Comparison of ENCODE assay signal across 26 cellular contexts in genomic region chr4:80235451-80235850, GRCh38. TPM values are rescaled to one million over a fixed set of nuclear protein-coding genes. Genes with fewer than 3 reads are reported as not detected.
DNase-seq lines count a peak whose midpoint lies in the region; ATAC-seq, FAIRE-seq and TF ChIP-seq lines count a peak whose summit lies in the region.
"Had no signal": no experiment of that assay in that cellular context is flagged by ENCODE, and none has a peak within 500 bp of the region (broad histone marks: within the 10 kb centered on the region; RNA-seq: fewer than 3 reads in every experiment).

No MANE protein-coding gene starts in this region.

- POLR2A ChIA-PET in endothelial cell of umbilical vein (lab: Charles Lee), result no interaction called here

- no peak for TF ChIP-seq POLR2A in endothelial cell of umbilical vein (IDR thresholded peaks at IDR 0.05; ENCODE audit: low read depth, low read length)

- H2AFZ ChIP-seq in endothelial cell of umbilical vein (ENCODE audit: low read depth, low read length), result no peak overlapping the region
- no peak overlapping the region for H2AFZ ChIP-seq in osteoblast (ENCODE audit: low read length)

- no peaks in the 10 kb centered on the region for H3K79me2 ChIP-seq in endothelial cell of umbilical vein (ENCODE audit: control insufficient read depth, insufficient read depth, low read length)
- H3K79me2 ChIP-seq in osteoblast (ENCODE audit: insufficient read depth, low read length), result peaks cover 23% of the 10 kb centered on the region

- H3K4me3 ChIP-seq in RWPE2 (ENCODE audit: severe bottlenecking) (no peak overlapping the region), endothelial cell of umbilical vein (replicated peaks in 1 of 3; ENCODE audit: insufficient read depth in 1 of 3, low read depth in 1 of 3, low read length in 3 of 3) (no peak overlapping the region), osteoblast (ENCODE audit: insufficient read depth, low read length) (no peak overlapping the region)
- H3K4me3 ChIP-seq: colonic mucosa, lung, Peyer's patch, SJCRH30, smooth muscle cell, thoracic aorta had no signal

- CTCF ChIA-PET in endothelial cell of umbilical vein (lab: Charles Lee), result interaction anchor here (0.9 to 2.8 kb wide), 3 partner anchors 15 to 100 kb away, joined by 3 to 19 read pairs (median 4); partner anchors contain the start of genes CFAP299 and FGF5

- H3K27ac Mint-ChIP-seq in glutamatergic neuron (ENCODE audit: unreplicated experiment), result no peak overlapping the region
- H3K27ac Mint-ChIP-seq: activated CD4-positive, alpha-beta T cell treated with anti-CD3 and anti-CD28 coated beads, Interleukin-2, amount 10 ng/mL, durations not matched to agents 24 days and 14 days; activated naive CD4-positive, alpha-beta T cell treated with anti-CD3 and anti-CD28 coated beads, Interleukin-2, amount 50 U/mL, for 72 hours; activated T-helper 17 cell treated with anti-CD3 and anti-CD28 coated beads, Interleukin-2, amount 50 U/mL, for 72 hours; stimulated activated naive B cell treated with anti-CD40 and anti-IgM and Interleukin-4, amounts not matched to agents 10 μg/mL and 1 μg/mL and 100 μg/mL, for 72 hours had no signal

- no peaks in the 10 kb centered on the region for H3K9me3 Mint-ChIP-seq in glutamatergic neuron (ENCODE audit: unreplicated experiment)
- H3K9me3 Mint-ChIP-seq: activated CD4-positive, alpha-beta T cell treated with anti-CD3 and anti-CD28 coated beads, Interleukin-2, amount 10 ng/mL, durations not matched to agents 24 days and 14 days; activated naive CD4-positive, alpha-beta T cell treated with anti-CD3 and anti-CD28 coated beads, Interleukin-2, amount 50 U/mL, for 72 hours; activated T-helper 17 cell treated with anti-CD3 and anti-CD28 coated beads, Interleukin-2, amount 50 U/mL, for 72 hours; stimulated activated naive B cell treated with anti-CD40 and anti-IgM and Interleukin-4, amounts not matched to agents 10 μg/mL and 1 μg/mL and 100 μg/mL, for 72 hours had no signal

- FAIRE-seq in G401.6 (lab: Jason Lieb, UNC) (peak; percentile 88), endothelial cell of umbilical vein (lab: Jason Lieb, UNC) (no peak)
- FAIRE-seq: endometrium had no signal

- no peaks in the 10 kb centered on the region for H3K9me1 ChIP-seq in endothelial cell of umbilical vein (replicated peaks; ENCODE audit: control insufficient read depth, extremely low read depth, insufficient read depth, low read length)

- H3K4me3 Mint-ChIP-seq in glutamatergic neuron (ENCODE audit: unreplicated experiment), result no peak overlapping the region
- H3K4me3 Mint-ChIP-seq: activated CD4-positive, alpha-beta T cell treated with anti-CD3 and anti-CD28 coated beads, Interleukin-2, amount 10 ng/mL, durations not matched to agents 24 days and 14 days; activated T-helper 17 cell treated with anti-CD3 and anti-CD28 coated beads, Interleukin-2, amount 50 U/mL, for 72 hours; stimulated activated naive B cell treated with anti-CD40 and anti-IgM and Interleukin-4, amounts not matched to agents 10 μg/mL and 1 μg/mL and 100 μg/mL, for 72 hours had no signal

- peaks cover 3% of the 10 kb centered on the region for H3K27me3 Mint-ChIP-seq in glutamatergic neuron (ENCODE audit: unreplicated experiment)

- H3K9me3 ChIP-seq in RWPE2 (ENCODE audit: severe bottlenecking) (no peaks in the 10 kb centered on the region), endothelial cell of umbilical vein (replicated peaks; ENCODE audit: control insufficient read depth, insufficient read depth, low read length) (no peaks in the 10 kb centered on the region), osteoblast (ENCODE audit: low read depth, low read length) (no peaks in the 10 kb centered on the region)
- H3K9me3 ChIP-seq: colonic mucosa, Peyer's patch, SJCRH30, thoracic aorta had no signal

- no peaks in the 10 kb centered on the region for H3K4me1 Mint-ChIP-seq in glutamatergic neuron (ENCODE audit: low read depth, unreplicated experiment)
- H3K4me1 Mint-ChIP-seq: activated CD4-positive, alpha-beta T cell treated with anti-CD3 and anti-CD28 coated beads, Interleukin-2, amount 10 ng/mL, durations not matched to agents 24 days and 14 days; activated T-helper 17 cell treated with anti-CD3 and anti-CD28 coated beads, Interleukin-2, amount 50 U/mL, for 72 hours had no signal

- H3K4me2 ChIP-seq in endothelial cell of umbilical vein (ENCODE audit: insufficient read depth, low read length) (no peak overlapping the region), osteoblast (ENCODE audit: insufficient read depth, low read length) (peak overlapping the region; percentile 72)
- H3K4me2 ChIP-seq: smooth muscle cell had no signal

- no TSS peak for BruUV-seq in endothelial cell of umbilical vein (replicated peaks; lab: Mats Ljungman, UMichigan)

- H3K36me3 ChIP-seq in RWPE2 (ENCODE audit: low read depth) (no peaks in the 10 kb centered on the region), endothelial cell of umbilical vein (ENCODE audit: control insufficient read depth in 2 of 2, extremely low read depth in 1 of 2, insufficient read depth in 2 of 2, low read length in 2 of 2) (no peaks in the 10 kb centered on the region), osteoblast (ENCODE audit: insufficient read depth, low read length) (no peaks in the 10 kb centered on the region)
- H3K36me3 ChIP-seq: colonic mucosa, Peyer's patch, SJCRH30, thoracic aorta had no signal

- intact Hi-C loops in endothelial cell of umbilical vein (cut with micrococcal nuclease), result loop anchor here (5.0 kb wide), 1 partner anchor 72 kb away; no protein-coding TSS in a partner anchor

- no peaks in the 10 kb centered on the region for H3K36me3 Mint-ChIP-seq in glutamatergic neuron (ENCODE audit: unreplicated experiment)
- H3K36me3 Mint-ChIP-seq: activated naive CD4-positive, alpha-beta T cell treated with anti-CD3 and anti-CD28 coated beads, Interleukin-2, amount 50 U/mL, for 72 hours; stimulated activated naive B cell treated with anti-CD40 and anti-IgM and Interleukin-4, amounts not matched to agents 10 μg/mL and 1 μg/mL and 100 μg/mL, for 72 hours had no signal

- H4K20me1 ChIP-seq in endothelial cell of umbilical vein (replicated peaks; ENCODE audit: control insufficient read depth, extremely low read depth, insufficient read depth, low read length) (no peaks in the 10 kb centered on the region), osteoblast (ENCODE audit: insufficient read depth, low read length) (no peaks in the 10 kb centered on the region)

- H3K27ac ChIP-seq in RWPE2 (ENCODE audit: poor library complexity, severe bottlenecking) (peak overlapping the region; percentile 90), endothelial cell of umbilical vein (ENCODE audit: insufficient read depth, low read depth, low read length) (peak overlapping the region; percentile 67), osteoblast (ENCODE audit: low read depth, low read length) (peak overlapping the region; percentile 95)
- H3K27ac ChIP-seq: colonic mucosa, foreskin keratinocyte, Peyer's patch, SJCRH30, thoracic aorta had no signal

- dilution Hi-C loops in endothelial cell of umbilical vein (cut with MboI; ENCODE audit: extremely low pct_ligation_motif_present, low sequenced_read_pairs), result no loop called here

- no peaks in the 10 kb centered on the region for H3K27me3 ChIP-seq in RWPE2 (ENCODE audit: insufficient read depth, poor library complexity, severe bottlenecking)
- H3K27me3 ChIP-seq in endothelial cell of umbilical vein (ENCODE audit: control insufficient read depth in 2 of 2, insufficient read depth in 2 of 2, low read length in 2 of 2), result no peaks in the 10 kb centered on the region
- H3K27me3 ChIP-seq in osteoblast (ENCODE audit: insufficient read depth, low read length), result no peaks in the 10 kb centered on the region
- H3K27me3 ChIP-seq: colonic mucosa, foreskin keratinocyte, Peyer's patch, SJCRH30 had no signal

- TF ChIP-seq CTCF in RWPE2 (IDR thresholded peaks at IDR 0.05; ENCODE audit: poor library complexity, severe bottlenecking), result no peak
- TF ChIP-seq CTCF in endothelial cell of umbilical vein (IDR thresholded peaks at IDR 0.05; ENCODE audit: extremely low read depth in 1 of 2, insufficient read depth in 1 of 2, low read depth in 1 of 2, low read length in 2 of 2), result no peak
- TF ChIP-seq CTCF in osteoblast (IDR thresholded peaks at IDR 0.05; ENCODE audit: extremely low read depth, low read depth, low read length), result no peak
- no peak for TF ChIP-seq CTCF in glutamatergic neuron (IDR thresholded peaks at IDR 0.05; ENCODE audit: partially characterized antibody, unreplicated experiment)

- H3K4me1 ChIP-seq in RWPE2 (ENCODE audit: insufficient read depth, poor library complexity, severe bottlenecking) (peaks cover 66% of the 10 kb centered on the region), endothelial cell of umbilical vein (ENCODE audit: control insufficient read depth, extremely low read depth, insufficient read depth, low read length) (peaks cover 37% of the 10 kb centered on the region), osteoblast (ENCODE audit: insufficient read depth, low read length) (peaks cover 68% of the 10 kb centered on the region)
- H3K4me1 ChIP-seq: colonic mucosa, Peyer's patch, SJCRH30 had no signal

- no peak overlapping the region for H3K9ac ChIP-seq in endothelial cell of umbilical vein (replicated peaks; ENCODE audit: extremely low read depth, insufficient read depth, low read length)

- no peak for DNase-seq in RWPE2 (ENCODE audit: low spot score)
- no peak for DNase-seq in endothelial cell of umbilical vein (ENCODE audit: low read depth, low spot score)
- no peak for DNase-seq in osteoblast (ENCODE audit: insufficient read length, low spot score, missing footprints)
- no peak for DNase-seq in glutamatergic neuron
- DNase-seq in C1 segment of cervical spinal cord (lab: John Stamatoyannopoulos, UW), result no peak
- DNase-seq in NAMALWA (ENCODE audit: low spot score), result no peak
- DNase-seq: activated CD4-positive, alpha-beta T cell treated with anti-CD3 and anti-CD28 coated beads, Interleukin-2, amount 10 ng/mL, durations not matched to agents 24 days and 14 days; colonic mucosa; DMS79; hippocampal formation; islet precursor cell; NCI-H1417 treated with DMSO at 0.1 percent for 48 hours; NCI-H2107; NCI-H510A; Peyer's patch; SJCRH30; stimulated activated naive B cell treated with anti-CD40 and anti-IgM and Interleukin-4, amounts not matched to agents 10 μg/mL and 1 μg/mL and 100 μg/mL, for 72 hours; T-helper 2 cell had no signal

- ATAC-seq in RWPE2 (ENCODE audit: low read depth), result peak; percentile 59
- ATAC-seq: activated naive CD4-positive, alpha-beta T cell treated with anti-CD3 and anti-CD28 coated beads, Interleukin-2, amount 50 U/mL, for 72 hours; activated T-helper 17 cell treated with anti-CD3 and anti-CD28 coated beads, Interleukin-2, amount 50 U/mL, for 72 hours; foreskin keratinocyte; stimulated activated naive B cell treated with anti-CD40 and anti-IgM and Interleukin-4, amounts not matched to agents 10 μg/mL and 1 μg/mL and 100 μg/mL, for 72 hours had no signal

RNA-seq across cellular contexts. Expression of gene FGF5, which starts 31.0 kb away (rescaled TPM):
- 0.13 and 1.7 TPM in 2 replicates for total RNA-seq in endothelial cell of umbilical vein
- polyA plus RNA-seq in endothelial cell of umbilical vein, result 0.37 and 0.73 TPM in 2 replicates
- 0.37 and 0.75 TPM in 2 replicates for polyA plus RNA-seq in endothelial cell of umbilical vein (2011; cell fraction: cytosol; rRNA removed)
- polyA plus RNA-seq in endothelial cell of umbilical vein (2011; cell fraction: nucleus; rRNA removed), result 0.84 and 1.0 TPM in 2 replicates
- polyA plus RNA-seq in endothelial cell of umbilical vein (2012), result 6.9 and 8.4 TPM in 2 replicates
- polyA minus RNA-seq in endothelial cell of umbilical vein, result 0.73 and 2.3 TPM in 2 replicates
- polyA minus RNA-seq in endothelial cell of umbilical vein (2011; cell fraction: cytosol; rRNA and poly(A)+ RNA removed), result not detected
- polyA minus RNA-seq in endothelial cell of umbilical vein (2011; cell fraction: nucleus; rRNA and poly(A)+ RNA removed), result 2.5 and 4.5 TPM in 2 replicates
- total RNA-seq in osteoblast, result 7.7 and 10.5 TPM in 2 replicates
- not detected for total RNA-seq in glutamatergic neuron (ENCODE audit: unreplicated experiment)
- total RNA-seq: activated CD4-positive, alpha-beta T cell treated with anti-CD3 and anti-CD28 coated beads, Interleukin-2, amount 10 ng/mL, durations not matched to agents 24 days and 14 days; activated naive CD4-positive, alpha-beta T cell treated with anti-CD3 and anti-CD28 coated beads, Interleukin-2, amount 50 U/mL, for 72 hours; activated T-helper 17 cell treated with anti-CD3 and anti-CD28 coated beads, Interleukin-2, amount 50 U/mL, for 72 hours; Peyer's patch; smooth muscle cell; thoracic aorta had no signal
- polyA plus RNA-seq: lung, smooth muscle cell had no signal

RNA-seq across cellular contexts. Expression of gene PRDM8, which starts 38.1 kb away (rescaled TPM):
- total RNA-seq in endothelial cell of umbilical vein, result 0.42 and 0.82 TPM in 2 replicates
- 0.28 and 0.67 TPM in 2 replicates for polyA plus RNA-seq in endothelial cell of umbilical vein
- polyA plus RNA-seq in endothelial cell of umbilical vein (2011; cell fraction: cytosol; rRNA removed), result 0.34 TPM in 2 replicates
- 2.3 and 2.5 TPM in 2 replicates for polyA plus RNA-seq in endothelial cell of umbilical vein (2011; cell fraction: nucleus; rRNA removed)
- polyA plus RNA-seq in endothelial cell of umbilical vein (2012), result 1.2 TPM in 2 replicates
- polyA minus RNA-seq in endothelial cell of umbilical vein, result 0.22 and 0.34 TPM in 2 replicates
- not detected for polyA minus RNA-seq in endothelial cell of umbilical vein (2011; cell fraction: cytosol; rRNA and poly(A)+ RNA removed)
- polyA minus RNA-seq in endothelial cell of umbilical vein (2011; cell fraction: nucleus; rRNA and poly(A)+ RNA removed), result 1.3 and 1.9 TPM in 2 replicates
- 3.6 and 5.0 TPM in 2 replicates for total RNA-seq in osteoblast
- 16.6 TPM for total RNA-seq in glutamatergic neuron (ENCODE audit: unreplicated experiment)
